ENCODE assay signal across 1 cellular context in the genomic region with DNA sequence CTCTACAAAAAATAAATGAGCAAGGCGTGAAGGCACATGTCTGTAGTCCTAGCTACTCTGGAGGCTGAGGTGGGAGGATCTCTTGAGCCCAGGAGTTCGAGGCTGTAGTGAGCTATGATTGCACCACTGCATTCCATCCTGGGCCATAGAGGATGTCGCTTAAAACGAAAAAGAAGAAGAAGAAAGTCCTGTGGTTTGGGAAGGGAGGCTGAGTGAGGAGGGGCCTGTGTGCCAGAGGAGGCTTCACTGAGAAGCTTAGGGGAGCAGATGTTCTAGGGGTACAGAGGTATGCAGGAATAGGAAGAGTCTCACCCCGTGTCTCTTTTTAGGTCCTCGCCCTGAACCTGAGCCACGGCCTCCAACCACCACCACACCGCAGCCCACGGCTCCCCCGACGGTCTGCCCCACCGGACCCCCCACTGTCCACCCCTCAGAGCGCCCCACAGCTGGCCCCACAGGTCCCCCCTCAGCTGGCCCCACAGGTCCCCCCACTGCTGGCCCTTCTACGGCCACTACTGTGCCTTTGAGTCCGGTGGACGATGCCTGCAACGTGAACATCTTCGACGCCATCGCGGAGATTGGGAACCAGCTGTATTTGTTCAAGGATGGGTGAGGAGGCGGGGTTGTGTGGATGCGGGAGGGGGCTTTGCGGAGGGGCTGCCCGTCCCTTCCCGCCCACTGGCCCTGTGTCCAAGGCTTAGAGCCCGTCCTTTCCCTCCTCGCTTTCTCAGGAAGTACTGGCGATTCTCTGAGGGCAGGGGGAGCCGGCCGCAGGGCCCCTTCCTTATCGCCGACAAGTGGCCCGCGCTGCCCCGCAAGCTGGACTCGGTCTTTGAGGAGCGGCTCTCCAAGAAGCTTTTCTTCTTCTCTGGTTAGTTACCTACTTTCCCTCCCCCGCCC.
TF ChIP-seq lines count a peak whose summit lies in the region.

No MANE protein-coding gene starts in this region.

TF ChIP-seq in endothelial cell of umbilical vein, 7 proteins besides CTCF, POLR2A, EP300 and RAD21:
- TF ChIP-seq FOS (IDR thresholded peaks at IDR 0.05; ENCODE audit: borderline replicate concordance, insufficient read depth, low read length): no peak
- TF ChIP-seq EZH2 (IDR thresholded peaks at IDR 0.05; ENCODE audit: borderline replicate concordance, low read depth, low read length, severe bottlenecking): peak; percentile 77
TF ChIP-seq in endothelial cell of umbilical vein: peak in this region for 1.
